8 cellular contexts compared by ENCODE assay signal in the genomic region with DNA sequence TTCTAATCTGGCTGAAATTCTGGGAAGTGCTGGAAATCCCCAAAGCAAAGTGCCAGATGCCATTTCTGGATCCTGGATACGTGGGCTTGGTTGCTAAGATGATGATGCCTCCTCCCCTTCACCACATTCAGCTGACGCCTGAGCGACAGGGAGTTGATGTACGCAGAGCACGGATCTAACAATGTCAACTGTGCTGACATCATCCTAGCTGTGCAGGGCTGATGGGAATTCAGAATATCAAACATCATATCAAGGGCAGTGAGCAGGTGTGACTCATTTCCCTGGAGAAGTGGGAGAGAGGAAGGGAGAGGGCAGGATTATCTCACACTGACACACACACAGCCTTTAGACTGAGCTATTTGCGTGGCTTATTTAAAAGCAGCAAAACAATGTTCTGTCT.
DNase-seq lines count a peak whose midpoint lies in the region; ATAC-seq and TF ChIP-seq lines count a peak whose summit lies in the region.

No MANE protein-coding gene starts in this region.

- H3K4me3 ChIP-seq in endodermal cell (ENCODE audit: low read length) (no peak overlapping the region), neural progenitor cell (no peak overlapping the region)

- no peak for TF ChIP-seq CTCF in endodermal cell (conservative IDR thresholded peaks at IDR 0.05)
- no peak for TF ChIP-seq CTCF in neural progenitor cell (IDR thresholded peaks at IDR 0.05)

- no peak for ATAC-seq in stimulated activated naive B cell treated with anti-CD40 and anti-IgM and Interleukin-4, amounts not matched to agents 10 μg/mL and 1 μg/mL and 100 μg/mL, for 72 hours (replicated peaks)
- no peak for ATAC-seq in HG02981 (IDR thresholded peaks at IDR 0.05; ENCODE audit: unreplicated experiment)

- H3K9me3 Mint-ChIP-seq in endodermal cell (peaks cover 3% of the 10 kb centered on the region), neural progenitor cell (no peaks in the 10 kb centered on the region)
- peaks cover 0 to 3% of the 10 kb centered on the region in 2 donors for H3K9me3 Mint-ChIP-seq in stimulated activated naive B cell treated with anti-CD40 and anti-IgM and Interleukin-4, amounts not matched to agents 10 μg/mL and 1 μg/mL and 100 μg/mL, for 72 hours

- H3K4me3 Mint-ChIP-seq in endodermal cell (no peak overlapping the region), neural progenitor cell (no peak overlapping the region)
- H3K4me3 Mint-ChIP-seq in stimulated activated naive B cell treated with anti-CD40 and anti-IgM and Interleukin-4, amounts not matched to agents 10 μg/mL and 1 μg/mL and 100 μg/mL, for 72 hours, result no peak overlapping the region

- H3K9me3 ChIP-seq in endodermal cell (ENCODE audit: control insufficient read depth, low read length) (no peaks in the 10 kb centered on the region), neural progenitor cell (ENCODE audit: low read depth) (no peaks in the 10 kb centered on the region)

- H3K36me3 Mint-ChIP-seq in endodermal cell (ENCODE audit: low read depth) (no peaks in the 10 kb centered on the region), neural progenitor cell (no peaks in the 10 kb centered on the region)
- peaks cover 2 to 8% of the 10 kb centered on the region in 2 donors for H3K36me3 Mint-ChIP-seq in stimulated activated naive B cell treated with anti-CD40 and anti-IgM and Interleukin-4, amounts not matched to agents 10 μg/mL and 1 μg/mL and 100 μg/mL, for 72 hours

- H3K27ac Mint-ChIP-seq in endodermal cell (no peak overlapping the region), neural progenitor cell (peak overlapping the region; percentile 95)
- no peak overlapping the region for H3K27ac Mint-ChIP-seq in stimulated activated naive B cell treated with anti-CD40 and anti-IgM and Interleukin-4, amounts not matched to agents 10 μg/mL and 1 μg/mL and 100 μg/mL, for 72 hours

- no peak overlapping the region for H2AFZ ChIP-seq in neural progenitor cell (replicated peaks)

- 80 to 92% methylated on average over 2 to 6 of the region's 6 CpGs for WGBS in endodermal cell (ENCODE audit: insufficient coverage in 1 of 2, insufficient read length in 1 of 2), 2 experiments

- in situ Hi-C loops in G401 (cut with HindIII; ENCODE audit: low sequenced_read_pairs), result no loop called here

- no peaks in the 10 kb centered on the region for H3F3A ChIP-seq in neural progenitor cell (ENCODE audit: low read depth)

- H3K27ac ChIP-seq in endodermal cell (ENCODE audit: low read depth, low read length) (peak overlapping the region; percentile 57), neural progenitor cell (no peak overlapping the region)

- H3K4me1 Mint-ChIP-seq in endodermal cell (no peaks in the 10 kb centered on the region), neural progenitor cell (peaks cover 20% of the 10 kb centered on the region)
- no peaks in the 10 kb centered on the region for H3K4me1 Mint-ChIP-seq in stimulated activated naive B cell treated with anti-CD40 and anti-IgM and Interleukin-4, amounts not matched to agents 10 μg/mL and 1 μg/mL and 100 μg/mL, for 72 hours

- H3K9ac ChIP-seq in endodermal cell (ENCODE audit: extremely low read depth, low read length, poor library complexity, severe bottlenecking) (no peak overlapping the region), neural progenitor cell (no peak overlapping the region)

- H3K79me2 ChIP-seq in neural progenitor cell (ENCODE audit: low read depth), result no peaks in the 10 kb centered on the region

- H3K27me3 ChIP-seq in endodermal cell (ENCODE audit: control insufficient read depth, insufficient read depth, low read length, poor library complexity, severe bottlenecking) (no peaks in the 10 kb centered on the region), neural progenitor cell (no peaks in the 10 kb centered on the region)

- H3K4me2 ChIP-seq in neural progenitor cell, result no peak overlapping the region

- H3K27me3 Mint-ChIP-seq in endodermal cell (ENCODE audit: insufficient read depth), result no peaks in the 10 kb centered on the region
- H3K27me3 Mint-ChIP-seq in neural progenitor cell (ENCODE audit: insufficient read depth, low read depth), result peaks cover 10% of the 10 kb centered on the region
- peaks cover 0 to 9% of the 10 kb centered on the region in 2 donors for H3K27me3 Mint-ChIP-seq in stimulated activated naive B cell treated with anti-CD40 and anti-IgM and Interleukin-4, amounts not matched to agents 10 μg/mL and 1 μg/mL and 100 μg/mL, for 72 hours

- H3K4me1 ChIP-seq in endodermal cell (ENCODE audit: control insufficient read depth, insufficient read depth, low read length) (no peaks in the 10 kb centered on the region), neural progenitor cell (no peaks in the 10 kb centered on the region)

- no peaks in the 10 kb centered on the region for H4K20me1 ChIP-seq in neural progenitor cell (ENCODE audit: low read depth)

- DNase-seq in G401 (ENCODE audit: low spot score), result peak; percentile 61
- DNase-seq in NCI-H69 (lab: John Stamatoyannopoulos, UW), result peak; percentile 82
- DNase-seq in endodermal cell, result no peak
- no peak for DNase-seq in neural progenitor cell (ENCODE audit: low spot score)
- no peak for DNase-seq in stimulated activated naive B cell treated with anti-CD40 and anti-IgM and Interleukin-4, amounts not matched to agents 10 μg/mL and 1 μg/mL and 100 μg/mL, for 72 hours
- no peak for DNase-seq in DMS114 treated with DMSO at 0.1 percent for 48 hours (lab: John Stamatoyannopoulos, UW; ENCODE audit: unreplicated experiment)
- no peak for DNase-seq in T-helper 2 cell

- H3K36me3 ChIP-seq in endodermal cell (ENCODE audit: control insufficient read depth, insufficient read depth, low read length) (no peaks in the 10 kb centered on the region), neural progenitor cell (no peaks in the 10 kb centered on the region)

Comparison
In these comparisons a context has a peak if more than half of its experiments do, and no peak if none do; other contexts are left out.
1. DNase-seq: peak in G401 (single experiment) and NCI-H69 (single experiment); none in endodermal cell (single experiment), neural progenitor cell (single experiment), stimulated activated naive B cell treated with anti-CD40 and anti-IgM and Interleukin-4, amounts not matched to agents 10 μg/mL and 1 μg/mL and 100 μg/mL, for 72 hours (single experiment), DMS114 treated with DMSO at 0.1 percent for 48 hours (single experiment) and T-helper 2 cell (0 of 5).